In genomic region chr1:26994772-26995625, GRCh38 we compare ENCODE assay signal across 8 cellular contexts. TPM values are rescaled to one million over a fixed set of nuclear protein-coding genes. Genes with fewer than 3 reads are reported as not detected.
DNase-seq lines count a peak whose midpoint lies in the region; ATAC-seq and TF ChIP-seq lines count a peak whose summit lies in the region.

No MANE protein-coding gene starts in this region.

- H3K36me3 Mint-ChIP-seq in endodermal cell (ENCODE audit: low read depth) = peaks cover 2% of the 10 kb centered on the region
- H3K36me3 Mint-ChIP-seq in osteocyte (ENCODE audit: unreplicated experiment) = no peaks in the 10 kb centered on the region

- ATAC-seq in HG03139 (IDR thresholded peaks at IDR 0.05; ENCODE audit: unreplicated experiment) = no peak
- ATAC-seq in GM21619 (IDR thresholded peaks at IDR 0.05; ENCODE audit: unreplicated experiment) = no peak
- ATAC-seq in HG03571 (IDR thresholded peaks at IDR 0.05; ENCODE audit: unreplicated experiment) = no peak

- no peaks in the 10 kb centered on the region for H3K36me3 ChIP-seq in endodermal cell (ENCODE audit: control insufficient read depth, insufficient read depth, low read length)

- peaks cover 16% of the 10 kb centered on the region for H3K27me3 Mint-ChIP-seq in endodermal cell (ENCODE audit: insufficient read depth)
- no peaks in the 10 kb centered on the region for H3K27me3 Mint-ChIP-seq in osteocyte (ENCODE audit: unreplicated experiment)

- DNase-seq in DMS79 treated with DMSO at 0.1 percent for 48 hours (lab: John Stamatoyannopoulos, UW) = peak; percentile 65
- peak; percentile 79 to 84 for DNase-seq in NCI-H526 (lab: John Stamatoyannopoulos, UW)
- DNase-seq in endodermal cell = peak; percentile 75
- no peak for DNase-seq in osteocyte (ENCODE audit: extremely low spot score, unreplicated experiment)
- no peak for DNase-seq in cerebellar nuclear complex (lab: John Stamatoyannopoulos, UW)

- H3K4me3 Mint-ChIP-seq in endodermal cell = peak overlapping the region; percentile 75
- peak overlapping the region; percentile 84 for H3K4me3 Mint-ChIP-seq in osteocyte (ENCODE audit: unreplicated experiment)

- H3K4me1 Mint-ChIP-seq in endodermal cell (peaks cover 55% of the 10 kb centered on the region), osteocyte (ENCODE audit: unreplicated experiment) (peaks cover 73% of the 10 kb centered on the region)

- peak overlapping the region; percentile 47 for H3K9ac ChIP-seq in endodermal cell (ENCODE audit: extremely low read depth, low read length, poor library complexity, severe bottlenecking)

- no peak overlapping the region for H3K27ac ChIP-seq in endodermal cell (ENCODE audit: low read depth, low read length)

- TF ChIP-seq CTCF in endodermal cell (conservative IDR thresholded peaks at IDR 0.05) (peak; percentile 45), osteocyte (IDR thresholded peaks at IDR 0.05) (no peak)

- H3K4me1 ChIP-seq in endodermal cell (ENCODE audit: control insufficient read depth, insufficient read depth, low read length) = peaks cover 18% of the 10 kb centered on the region

- peak overlapping the region; percentile 86 for H3K4me3 ChIP-seq in endodermal cell (ENCODE audit: low read length)

- 24 to 42% methylated on average over 4 to 17 of the region's 17 CpGs for WGBS in endodermal cell (ENCODE audit: insufficient coverage in 1 of 2, insufficient read length in 1 of 2), 2 experiments

- no peaks in the 10 kb centered on the region for H3K9me3 ChIP-seq in endodermal cell (ENCODE audit: control insufficient read depth, low read length)

- peak overlapping the region; percentile 86 for H3K27ac Mint-ChIP-seq in endodermal cell
- peak overlapping the region; percentile 79 for H3K27ac Mint-ChIP-seq in osteocyte (ENCODE audit: unreplicated experiment)

- H3K9me3 Mint-ChIP-seq in endodermal cell = no peaks in the 10 kb centered on the region
- H3K9me3 Mint-ChIP-seq in osteocyte (ENCODE audit: unreplicated experiment) = no peaks in the 10 kb centered on the region

- no peaks in the 10 kb centered on the region for H3K27me3 ChIP-seq in endodermal cell (ENCODE audit: control insufficient read depth, insufficient read depth, low read length, poor library complexity, severe bottlenecking)

RNA-seq across cellular contexts. Expression of gene TRNP1, which starts 1.5 kb away (rescaled TPM):
- total RNA-seq in endodermal cell = 10 to 100 TPM; 14.3 to 21.2 TPM
- 9.0 TPM for polyA plus RNA-seq in endodermal cell (2013, experiment 1 of 2)
- polyA plus RNA-seq in endodermal cell (2013, experiment 2 of 2) = 8.0 TPM
- 33.7 and 36.3 TPM in 2 replicates for total RNA-seq in osteocyte

RNA-seq across cellular contexts. Expression of gene TENT5B, which starts 17.7 kb away (rescaled TPM):
- total RNA-seq in endodermal cell (10 to 100 TPM in 1 of 2 donors, 1 to 10 TPM in 1; 9.4 to 19.0 TPM), osteocyte (6.8 and 7.9 TPM in 2 replicates)
- polyA plus RNA-seq in endodermal cell (2013, experiment 1 of 2) = 8.7 TPM
- 7.7 TPM for polyA plus RNA-seq in endodermal cell (2013, experiment 2 of 2)

RNA-seq across cellular contexts. Expression of gene KDF1, which starts 34.7 kb away (rescaled TPM):
- 10 to 100 TPM; 17.2 to 22.7 TPM for total RNA-seq in endodermal cell
- polyA plus RNA-seq in endodermal cell (2013, experiment 1 of 2) = 3.1 TPM
- 2.4 TPM for polyA plus RNA-seq in endodermal cell (2013, experiment 2 of 2)
- not detected in 2 replicates for total RNA-seq in osteocyte

Comparison
In these comparisons a context has a peak if more than half of its experiments do, and no peak if none do; other contexts are left out.
1. DNase-seq: peak in DMS79 treated with DMSO at 0.1 percent for 48 hours (single experiment), NCI-H526 (2 of 2) and endodermal cell (single experiment); none in osteocyte (single experiment) and cerebellar nuclear complex (0 of 2).
2. RNA of gene KDF1, which starts 34.7 kb away (total RNA-seq): 17.2 to 22.7 TPM in endodermal cell; not detected in osteocyte; every median in the first group is over 10 times any median in the second.